ENCODE assay signal across 32 cellular contexts in genomic region chrX:108156082-108156481, GRCh38.
"Had no signal": no experiment of that assay in that cellular context is flagged by ENCODE, and none has a peak within 500 bp of the region (broad histone marks: within the 10 kb centered on the region; RNA-seq: fewer than 3 reads in every experiment).

No MANE protein-coding gene starts in this region.

- H3K36me3 ChIP-seq: brain microvascular endothelial cell, gastrocnemius medialis had no signal

- H3K27me3 Mint-ChIP-seq: activated CD4-positive, alpha-beta memory T cell treated with anti-CD3 and anti-CD28 coated beads for 36 hours; activated CD4-positive, alpha-beta T cell treated with anti-CD3 and anti-CD28 coated beads for 36 hours; activated CD4-positive, alpha-beta T cell treated with anti-CD3 and anti-CD28 coated beads, Interleukin-2, amount 10 ng/mL, durations not matched to agents 24 days and 14 days; activated naive CD4-positive, alpha-beta T cell treated with anti-CD3 and anti-CD28 coated beads, Interleukin-2, amount 50 U/mL, for 24 hours; central memory CD8-positive, alpha-beta T cell; dendritic cell treated with granulocyte-macrophage colony-stimulating factor and Interleukin-4, amounts not matched to agents 40 ng/mL and 50 ng/mL, for 4 days; T-helper 17 cell had no signal

- H3K9me3 Mint-ChIP-seq: activated CD4-positive, alpha-beta memory T cell treated with anti-CD3 and anti-CD28 coated beads for 36 hours; activated CD4-positive, alpha-beta T cell treated with anti-CD3 and anti-CD28 coated beads, Interleukin-2, amount 10 ng/mL, durations not matched to agents 24 days and 14 days; activated naive CD4-positive, alpha-beta T cell treated with anti-CD3 and anti-CD28 coated beads, Interleukin-2, amount 50 U/mL, for 24 hours; activated T-cell treated with anti-CD3 and anti-CD28 coated beads, Interleukin-2, amount 50 U/mL, for 24 hours; activated T-cell treated with anti-CD3 and anti-CD28 coated beads, Interleukin-2, amount 50 U/mL, for 72 hours; central memory CD8-positive, alpha-beta T cell; dendritic cell treated with granulocyte-macrophage colony-stimulating factor and Interleukin-4, amounts not matched to agents 40 ng/mL and 50 ng/mL, for 4 days; endodermal cell; T-helper 2 cell treated with Interferon-gamma antibody and Interleukin-4, amounts not matched to agents 5 μg/mL and 100 μg/mL, for 36 hours had no signal

- H3K27ac Mint-ChIP-seq: activated CD4-positive, alpha-beta memory T cell treated with anti-CD3 and anti-CD28 coated beads for 36 hours; activated CD4-positive, alpha-beta T cell treated with anti-CD3 and anti-CD28 coated beads for 36 hours; activated CD4-positive, alpha-beta T cell treated with anti-CD3 and anti-CD28 coated beads, Interleukin-2, amount 10 ng/mL, durations not matched to agents 24 days and 14 days; activated naive CD4-positive, alpha-beta T cell treated with anti-CD3 and anti-CD28 coated beads, Interleukin-2, amount 50 U/mL, for 24 hours; activated T-cell treated with anti-CD3 and anti-CD28 coated beads, Interleukin-2, amount 50 U/mL, for 24 hours; activated T-cell treated with anti-CD3 and anti-CD28 coated beads, Interleukin-2, amount 50 U/mL, for 72 hours; dendritic cell treated with granulocyte-macrophage colony-stimulating factor and Interleukin-4, amounts not matched to agents 40 ng/mL and 50 ng/mL, for 4 days; endodermal cell; T-helper 17 cell; T-helper 2 cell treated with Interferon-gamma antibody and Interleukin-4, amounts not matched to agents 5 μg/mL and 100 μg/mL, for 36 hours had no signal

- DNase-seq: activated CD4-positive, alpha-beta memory T cell treated with anti-CD3 and anti-CD28 coated beads for 36 hours; activated CD4-positive, alpha-beta T cell treated with anti-CD3 and anti-CD28 coated beads for 36 hours; activated CD4-positive, alpha-beta T cell treated with anti-CD3 and anti-CD28 coated beads, Interleukin-2, amount 10 ng/mL, durations not matched to agents 24 days and 14 days; activated CD4-positive, CD25-positive, alpha-beta regulatory T cell; activated CD4-positive, CD25-positive, alpha-beta regulatory T cell treated with anti-CD3 and anti-CD28 coated beads, Interleukin-2, amount 50 U/mL, for 72 hours; activated CD8-positive, alpha-beta memory T cell treated with anti-CD3 and anti-CD28 coated beads for 24 hours; activated CD8-positive, alpha-beta memory T cell treated with anti-CD3 and anti-CD28 coated beads, Interleukin-2, amount 50 U/mL, for 4 hours; activated gamma-delta T cell; activated naive CD4-positive, alpha-beta T cell treated with Interleukin-2 at 50 U/mL for 16 hours; activated T-cell treated with anti-CD3 and anti-CD28 coated beads for 4 hours; activated T-cell treated with anti-CD3 and anti-CD28 coated beads, Interleukin-2, amount 50 U/mL, for 24 hours; activated T-cell treated with anti-CD3 and anti-CD28 coated beads, Interleukin-2, amount 50 U/mL, for 72 hours; amniotic stem cell; anterior cingulate cortex; brain microvascular endothelial cell; dorsolateral prefrontal cortex; effector memory CD4-positive, alpha-beta T cell; endodermal cell; erythroblast; foreskin keratinocyte; gastrocnemius medialis; glutamatergic neuron; heart left ventricle; T-helper 1 cell; T-helper 17 cell; T1000 had no signal

- H3K27me3 ChIP-seq: brain microvascular endothelial cell, esophagus muscularis mucosa, foreskin keratinocyte, gastrocnemius medialis had no signal

- H3K4me1 Mint-ChIP-seq: activated CD4-positive, alpha-beta T cell treated with anti-CD3 and anti-CD28 coated beads for 36 hours; activated CD4-positive, alpha-beta T cell treated with anti-CD3 and anti-CD28 coated beads, Interleukin-2, amount 10 ng/mL, durations not matched to agents 24 days and 14 days; activated naive CD4-positive, alpha-beta T cell treated with anti-CD3 and anti-CD28 coated beads, Interleukin-2, amount 50 U/mL, for 24 hours; central memory CD8-positive, alpha-beta T cell; T-helper 17 cell had no signal

- H3K4me3 Mint-ChIP-seq: activated CD4-positive, alpha-beta memory T cell treated with anti-CD3 and anti-CD28 coated beads for 36 hours; activated CD4-positive, alpha-beta T cell treated with anti-CD3 and anti-CD28 coated beads for 36 hours; activated CD4-positive, alpha-beta T cell treated with anti-CD3 and anti-CD28 coated beads, Interleukin-2, amount 10 ng/mL, durations not matched to agents 24 days and 14 days; activated naive CD4-positive, alpha-beta T cell treated with anti-CD3 and anti-CD28 coated beads, Interleukin-2, amount 50 U/mL, for 24 hours; activated T-cell treated with anti-CD3 and anti-CD28 coated beads, Interleukin-2, amount 50 U/mL, for 24 hours; activated T-cell treated with anti-CD3 and anti-CD28 coated beads, Interleukin-2, amount 50 U/mL, for 72 hours; central memory CD8-positive, alpha-beta T cell; dendritic cell treated with granulocyte-macrophage colony-stimulating factor and Interleukin-4, amounts not matched to agents 40 ng/mL and 50 ng/mL, for 4 days; endodermal cell; T-helper 17 cell; T-helper 2 cell treated with Interferon-gamma antibody and Interleukin-4, amounts not matched to agents 5 μg/mL and 100 μg/mL, for 36 hours had no signal

- H3K9me3 ChIP-seq: esophagus muscularis mucosa, gastrocnemius medialis, heart left ventricle had no signal

- H3K4me1 ChIP-seq: esophagus muscularis mucosa, foreskin keratinocyte, gastrocnemius medialis, heart left ventricle had no signal

- H3K27ac ChIP-seq: brain microvascular endothelial cell, coronary artery, dorsolateral prefrontal cortex, esophagus muscularis mucosa, foreskin keratinocyte, gastrocnemius medialis, heart left ventricle had no signal

- ATAC-seq: activated CD4-positive, alpha-beta T cell treated with anti-CD3 and anti-CD28 coated beads for 36 hours; activated T-cell treated with anti-CD3 and anti-CD28 coated beads, Interleukin-2, amount 50 U/mL, for 72 hours; foreskin keratinocyte; gastrocnemius medialis; heart left ventricle; T-helper 17 cell had no signal

- H3K4me3 ChIP-seq: coronary artery, dorsolateral prefrontal cortex, esophagus muscularis mucosa, gastrocnemius medialis, heart left ventricle had no signal
